ENCODE assay signal across 1 cellular context in genomic region chr17:17206149-17206912, GRCh38.
A peak's percentile ranks its signal among the peaks of the same experiment; 100 is the strongest.
TF ChIP-seq lines count a peak whose summit lies in the region.

A gene with protein sequence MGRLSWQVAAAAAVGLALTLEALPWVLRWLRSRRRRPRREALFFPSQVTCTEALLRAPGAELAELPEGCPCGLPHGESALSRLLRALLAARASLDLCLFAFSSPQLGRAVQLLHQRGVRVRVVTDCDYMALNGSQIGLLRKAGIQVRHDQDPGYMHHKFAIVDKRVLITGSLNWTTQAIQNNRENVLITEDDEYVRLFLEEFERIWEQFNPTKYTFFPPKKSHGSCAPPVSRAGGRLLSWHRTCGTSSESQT (minus strand): TSS chr17:17206333. CDS start chr17:17206286, 47 bp downstream.

TF ChIP-seq in HepG2, 621 proteins besides CTCF, POLR2A, EP300 and RAD21 (continued from another document and continues in another):
- TF ChIP-seq ZNF660 (CRISPR knock-in tag; IDR thresholded peaks at IDR 0.05; ENCODE audit: borderline replicate concordance, low read depth) (no peak), ZNF782 (CRISPR knock-in tag; IDR thresholded peaks at IDR 0.05; ENCODE audit: borderline replicate concordance) (peak; percentile 76), ZNF644 (CRISPR knock-in tag; IDR thresholded peaks at IDR 0.05; ENCODE audit: low read depth) (no peak), NONO (IDR thresholded peaks at IDR 0.05) (no peak), NONO (CRISPR knock-in tag; conservative IDR thresholded peaks at IDR 0.05) (peak; percentile 99), ETS1 (CRISPR knock-in tag; IDR thresholded peaks at IDR 0.05) (peak; percentile 25; the same call in 1 of the 2 replicates), TCF12 (IDR thresholded peaks at IDR 0.05) (no peak), TCF12 (CRISPR knock-in tag; IDR thresholded peaks at IDR 0.05) (peak; percentile 87; the same call in 1 of the 2 replicates), DNMT3B (CRISPR knock-in tag; conservative IDR thresholded peaks at IDR 0.05) (no peak), ZEB1 (IDR thresholded peaks at IDR 0.05; ENCODE audit: insufficient replicate concordance, low read depth) (no peak), ZSCAN25 (CRISPR knock-in tag; IDR thresholded peaks at IDR 0.05) (peak; percentile 87), MXD4 (CRISPR knock-in tag; IDR thresholded peaks at IDR 0.05) (peak; percentile 96), HDAC6 (IDR thresholded peaks at IDR 0.05; ENCODE audit: low read depth, low read length) (no peak), SP140L (CRISPR knock-in tag; IDR thresholded peaks at IDR 0.05; ENCODE audit: borderline replicate concordance) (no peak), SMARCE1 (IDR thresholded peaks at IDR 0.05; ENCODE audit: borderline replicate concordance) (no peak), ZNF292 (CRISPR knock-in tag; IDR thresholded peaks at IDR 0.05; ENCODE audit: borderline replicate concordance, low read depth) (peak; percentile 47; the same call in 1 of the 2 replicates), ZSCAN12 (CRISPR knock-in tag; IDR thresholded peaks at IDR 0.05) (peak; percentile 75; the same call in 1 of the 2 replicates), ZNF333 (CRISPR knock-in tag; IDR thresholded peaks at IDR 0.05; ENCODE audit: borderline replicate concordance) (peak; percentile 93; the same call in 1 of the 2 replicates), ZSCAN30 (CRISPR knock-in tag; IDR thresholded peaks at IDR 0.05) (no peak), RAD51 (IDR thresholded peaks at IDR 0.05; ENCODE audit: borderline replicate concordance) (peak; percentile 78), HMG20B (CRISPR knock-in tag; conservative IDR thresholded peaks at IDR 0.05) (no peak), ZSCAN5A (CRISPR knock-in tag; IDR thresholded peaks at IDR 0.05; ENCODE audit: borderline replicate concordance) (peak; percentile 82; the same call in 1 of the 2 replicates), PRPF4 (IDR thresholded peaks at IDR 0.05; ENCODE audit: low read depth, low read length, poor library complexity, severe bottlenecking) (no peak), RFX1 (IDR thresholded peaks at IDR 0.05) (no peak), ZNF343 (CRISPR knock-in tag; IDR thresholded peaks at IDR 0.05) (peak; percentile 90), YEATS2 (CRISPR knock-in tag; IDR thresholded peaks at IDR 0.05; ENCODE audit: borderline replicate concordance) (no peak; the same call in 1 of the 2 replicates), SNAPC5 (CRISPR knock-in tag; IDR thresholded peaks at IDR 0.05; ENCODE audit: borderline replicate concordance) (no peak; the same call in 1 of the 2 replicates), ZNF207 (IDR thresholded peaks at IDR 0.05; ENCODE audit: borderline replicate concordance) (no peak), ZKSCAN1 (IDR thresholded peaks at IDR 0.05; ENCODE audit: low read length) (no peak), ZNF557 (CRISPR knock-in tag; IDR thresholded peaks at IDR 0.05) (no peak), KLF11 (CRISPR knock-in tag; IDR thresholded peaks at IDR 0.05) (peak; percentile 72; the same call in 1 of the 2 replicates), JUND (CRISPR knock-in tag; IDR thresholded peaks at IDR 0.05) (peak; percentile 73), ZFP41 (CRISPR knock-in tag; IDR thresholded peaks at IDR 0.05; ENCODE audit: borderline replicate concordance) (no peak; the same call in 1 of the 2 replicates), ZNF30 (CRISPR knock-in tag; IDR thresholded peaks at IDR 0.05) (peak; percentile 65; the same call in 1 of the 2 replicates)
- TF ChIP-seq, protein P1, sequence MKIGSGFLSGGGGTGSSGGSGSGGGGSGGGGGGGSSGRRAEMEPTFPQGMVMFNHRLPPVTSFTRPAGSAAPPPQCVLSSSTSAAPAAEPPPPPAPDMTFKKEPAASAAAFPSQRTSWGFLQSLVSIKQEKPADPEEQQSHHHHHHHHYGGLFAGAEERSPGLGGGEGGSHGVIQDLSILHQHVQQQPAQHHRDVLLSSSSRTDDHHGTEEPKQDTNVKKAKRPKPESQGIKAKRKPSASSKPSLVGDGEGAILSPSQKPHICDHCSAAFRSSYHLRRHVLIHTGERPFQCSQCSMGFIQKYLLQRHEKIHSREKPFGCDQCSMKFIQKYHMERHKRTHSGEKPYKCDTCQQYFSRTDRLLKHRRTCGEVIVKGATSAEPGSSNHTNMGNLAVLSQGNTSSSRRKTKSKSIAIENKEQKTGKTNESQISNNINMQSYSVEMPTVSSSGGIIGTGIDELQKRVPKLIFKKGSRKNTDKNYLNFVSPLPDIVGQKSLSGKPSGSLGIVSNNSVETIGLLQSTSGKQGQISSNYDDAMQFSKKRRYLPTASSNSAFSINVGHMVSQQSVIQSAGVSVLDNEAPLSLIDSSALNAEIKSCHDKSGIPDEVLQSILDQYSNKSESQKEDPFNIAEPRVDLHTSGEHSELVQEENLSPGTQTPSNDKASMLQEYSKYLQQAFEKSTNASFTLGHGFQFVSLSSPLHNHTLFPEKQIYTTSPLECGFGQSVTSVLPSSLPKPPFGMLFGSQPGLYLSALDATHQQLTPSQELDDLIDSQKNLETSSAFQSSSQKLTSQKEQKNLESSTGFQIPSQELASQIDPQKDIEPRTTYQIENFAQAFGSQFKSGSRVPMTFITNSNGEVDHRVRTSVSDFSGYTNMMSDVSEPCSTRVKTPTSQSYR (CRISPR knock-in tag; IDR thresholded peaks at IDR 0.05; ENCODE audit: borderline replicate concordance), result peak; percentile 82
- TF ChIP-seq, protein P2, sequence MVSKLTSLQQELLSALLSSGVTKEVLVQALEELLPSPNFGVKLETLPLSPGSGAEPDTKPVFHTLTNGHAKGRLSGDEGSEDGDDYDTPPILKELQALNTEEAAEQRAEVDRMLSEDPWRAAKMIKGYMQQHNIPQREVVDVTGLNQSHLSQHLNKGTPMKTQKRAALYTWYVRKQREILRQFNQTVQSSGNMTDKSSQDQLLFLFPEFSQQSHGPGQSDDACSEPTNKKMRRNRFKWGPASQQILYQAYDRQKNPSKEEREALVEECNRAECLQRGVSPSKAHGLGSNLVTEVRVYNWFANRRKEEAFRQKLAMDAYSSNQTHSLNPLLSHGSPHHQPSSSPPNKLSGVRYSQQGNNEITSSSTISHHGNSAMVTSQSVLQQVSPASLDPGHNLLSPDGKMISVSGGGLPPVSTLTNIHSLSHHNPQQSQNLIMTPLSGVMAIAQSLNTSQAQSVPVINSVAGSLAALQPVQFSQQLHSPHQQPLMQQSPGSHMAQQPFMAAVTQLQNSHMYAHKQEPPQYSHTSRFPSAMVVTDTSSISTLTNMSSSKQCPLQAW (CRISPR knock-in tag; IDR thresholded peaks at IDR 0.05), result no peak; the same call in 1 of the 2 replicates
- TF ChIP-seq, protein P3, sequence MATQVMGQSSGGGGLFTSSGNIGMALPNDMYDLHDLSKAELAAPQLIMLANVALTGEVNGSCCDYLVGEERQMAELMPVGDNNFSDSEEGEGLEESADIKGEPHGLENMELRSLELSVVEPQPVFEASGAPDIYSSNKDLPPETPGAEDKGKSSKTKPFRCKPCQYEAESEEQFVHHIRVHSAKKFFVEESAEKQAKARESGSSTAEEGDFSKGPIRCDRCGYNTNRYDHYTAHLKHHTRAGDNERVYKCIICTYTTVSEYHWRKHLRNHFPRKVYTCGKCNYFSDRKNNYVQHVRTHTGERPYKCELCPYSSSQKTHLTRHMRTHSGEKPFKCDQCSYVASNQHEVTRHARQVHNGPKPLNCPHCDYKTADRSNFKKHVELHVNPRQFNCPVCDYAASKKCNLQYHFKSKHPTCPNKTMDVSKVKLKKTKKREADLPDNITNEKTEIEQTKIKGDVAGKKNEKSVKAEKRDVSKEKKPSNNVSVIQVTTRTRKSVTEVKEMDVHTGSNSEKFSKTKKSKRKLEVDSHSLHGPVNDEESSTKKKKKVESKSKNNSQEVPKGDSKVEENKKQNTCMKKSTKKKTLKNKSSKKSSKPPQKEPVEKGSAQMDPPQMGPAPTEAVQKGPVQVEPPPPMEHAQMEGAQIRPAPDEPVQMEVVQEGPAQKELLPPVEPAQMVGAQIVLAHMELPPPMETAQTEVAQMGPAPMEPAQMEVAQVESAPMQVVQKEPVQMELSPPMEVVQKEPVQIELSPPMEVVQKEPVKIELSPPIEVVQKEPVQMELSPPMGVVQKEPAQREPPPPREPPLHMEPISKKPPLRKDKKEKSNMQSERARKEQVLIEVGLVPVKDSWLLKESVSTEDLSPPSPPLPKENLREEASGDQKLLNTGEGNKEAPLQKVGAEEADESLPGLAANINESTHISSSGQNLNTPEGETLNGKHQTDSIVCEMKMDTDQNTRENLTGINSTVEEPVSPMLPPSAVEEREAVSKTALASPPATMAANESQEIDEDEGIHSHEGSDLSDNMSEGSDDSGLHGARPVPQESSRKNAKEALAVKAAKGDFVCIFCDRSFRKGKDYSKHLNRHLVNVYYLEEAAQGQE (IDR thresholded peaks at IDR 0.05; ENCODE audit: borderline replicate concordance in 1 of 2, low read depth in 1 of 2, low read length in 2 of 2), result no peak
- TF ChIP-seq, protein P4, sequence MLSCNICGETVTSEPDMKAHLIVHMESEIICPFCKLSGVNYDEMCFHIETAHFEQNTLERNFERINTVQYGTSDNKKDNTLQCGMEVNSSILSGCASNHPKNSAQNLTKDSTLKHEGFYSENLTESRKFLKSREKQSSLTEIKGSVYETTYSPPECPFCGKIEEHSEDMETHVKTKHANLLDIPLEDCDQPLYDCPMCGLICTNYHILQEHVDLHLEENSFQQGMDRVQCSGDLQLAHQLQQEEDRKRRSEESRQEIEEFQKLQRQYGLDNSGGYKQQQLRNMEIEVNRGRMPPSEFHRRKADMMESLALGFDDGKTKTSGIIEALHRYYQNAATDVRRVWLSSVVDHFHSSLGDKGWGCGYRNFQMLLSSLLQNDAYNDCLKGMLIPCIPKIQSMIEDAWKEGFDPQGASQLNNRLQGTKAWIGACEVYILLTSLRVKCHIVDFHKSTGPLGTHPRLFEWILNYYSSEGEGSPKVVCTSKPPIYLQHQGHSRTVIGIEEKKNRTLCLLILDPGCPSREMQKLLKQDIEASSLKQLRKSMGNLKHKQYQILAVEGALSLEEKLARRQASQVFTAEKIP (CRISPR knock-in tag; IDR thresholded peaks at IDR 0.05; ENCODE audit: borderline replicate concordance), result no peak
- TF ChIP-seq, protein P5, sequence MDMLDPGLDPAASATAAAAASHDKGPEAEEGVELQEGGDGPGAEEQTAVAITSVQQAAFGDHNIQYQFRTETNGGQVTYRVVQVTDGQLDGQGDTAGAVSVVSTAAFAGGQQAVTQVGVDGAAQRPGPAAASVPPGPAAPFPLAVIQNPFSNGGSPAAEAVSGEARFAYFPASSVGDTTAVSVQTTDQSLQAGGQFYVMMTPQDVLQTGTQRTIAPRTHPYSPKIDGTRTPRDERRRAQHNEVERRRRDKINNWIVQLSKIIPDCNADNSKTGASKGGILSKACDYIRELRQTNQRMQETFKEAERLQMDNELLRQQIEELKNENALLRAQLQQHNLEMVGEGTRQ (IDR thresholded peaks at IDR 0.05; ENCODE audit: low read depth, low read length), result peak; percentile 93
- TF ChIP-seq, protein P5 (CRISPR knock-in tag; IDR thresholded peaks at IDR 0.05; ENCODE audit: borderline replicate concordance), result peak; percentile 72
